16 cellular contexts compared by ENCODE assay signal in genomic region chr5:131156971-131157370, GRCh38. TPM values are rescaled to one million over a fixed set of nuclear protein-coding genes. Genes with fewer than 3 reads are reported as not detected.
DNase-seq lines count a peak whose midpoint lies in the region; ATAC-seq, FAIRE-seq and TF ChIP-seq lines count a peak whose summit lies in the region.
"Had no signal": no experiment of that assay in that cellular context is flagged by ENCODE, and none has a peak within 500 bp of the region (broad histone marks: within the 10 kb centered on the region; RNA-seq: fewer than 3 reads in every experiment).

No MANE protein-coding gene starts in this region.

- peaks cover 8% of the 10 kb centered on the region; the same call in 1 of the 2 replicates for H4K20me1 ChIP-seq in DND-41 (ENCODE audit: insufficient read depth, low read length)
- H4K20me1 ChIP-seq in GM12878 (ENCODE audit: control insufficient read depth, insufficient read depth), result no peaks in the 10 kb centered on the region

- H3K36me3 ChIP-seq in DND-41 (ENCODE audit: insufficient read depth, low read length), result peaks cover 49% of the 10 kb centered on the region
- H3K36me3 ChIP-seq in GM12878 (ENCODE audit: control insufficient read depth in 2 of 2, insufficient read depth in 2 of 2, low read length in 1 of 2), result peaks cover 2 to 12% of the 10 kb centered on the region in 2 experiments; a peak in 3 of 4 replicates

- intact Hi-C loops in GM12878 (cut with micrococcal nuclease; ENCODE audit: unreplicated experiment), result no loop called here

- 0 out of 3 replicates have a peak, but pooled peaks have one; percentile 22 for ATAC-seq in DND-41 (ENCODE audit: insufficient read depth, low read depth)
- no peak for ATAC-seq in T-cell (replicated peaks in 1 of 4)
- ATAC-seq in GM12878, result no peak
- ATAC-seq in GM18498 (IDR thresholded peaks at IDR 0.05; ENCODE audit: unreplicated experiment), result no peak

- H3K36me3 Mint-ChIP-seq in T-cell, result peaks cover 45% of the 10 kb centered on the region
- peaks cover 59% of the 10 kb centered on the region for H3K36me3 Mint-ChIP-seq in nephron progenitor cell (ENCODE audit: low read depth)

- no peak overlapping the region for H3K4me3 Mint-ChIP-seq in T-cell
- H3K4me3 Mint-ChIP-seq in nephron progenitor cell, result no peak overlapping the region
- H3K4me3 Mint-ChIP-seq: B cell; CD4-positive, alpha-beta memory T cell; IgD-negative memory B cell had no signal

- DNase-seq in DND-41 (no peak), T-cell (no peak), GM12878 (ENCODE audit: low read depth, low spot score) (no peak), nephron progenitor cell (no peak), substantia nigra (lab: John Stamatoyannopoulos, UW) (no peak), NCI-H2107 (lab: John Stamatoyannopoulos, UW) (no peak)
- DNase-seq: C1 segment of cervical spinal cord; Caco-2; CD4-positive, alpha-beta memory T cell; GF-D8; H7 had no signal

- peaks cover 32% of the 10 kb centered on the region for H3K79me2 ChIP-seq in DND-41 (ENCODE audit: insufficient read depth, low read length)
- peaks cover 15% of the 10 kb centered on the region for H3K79me2 ChIP-seq in GM12878 (ENCODE audit: control insufficient read depth, insufficient read depth, low read length)

- CTCF ChIA-PET in T-cell (lab: Charles Lee) (no interaction called here), GM12878 (lab: Yijun Ruan, JAX) (no interaction called here)

- H3K9me3 ChIP-seq in DND-41 (ENCODE audit: insufficient read depth, low read length, severe bottlenecking), result no peaks in the 10 kb centered on the region
- no peaks in the 10 kb centered on the region for H3K9me3 ChIP-seq in GM12878 (replicated peaks; ENCODE audit: control insufficient read depth, insufficient read depth, low read length)
- H3K9me3 ChIP-seq: Caco-2 had no signal

- TF ChIP-seq POLR2A in GM12878 (IDR thresholded peaks at IDR 0.05; ENCODE audit: low read depth, low read length), result no peak

- H3K9ac ChIP-seq in DND-41 (ENCODE audit: low read depth, low read length) (no peak overlapping the region), GM12878 (ENCODE audit: control insufficient read depth, insufficient read depth, low read length) (no peak overlapping the region)

- FAIRE-seq in GM12878 (lab: Jason Lieb, UNC), result no peak
- FAIRE-seq: A204.1, GM18507 had no signal

- POLR2A ChIA-PET in T-cell (lab: Charles Lee), result no interaction called here
- POLR2A ChIA-PET in GM12878 (lab: Charles Lee), result interaction anchor here (0.6 kb wide), 1 partner anchor 76 kb away, joined by 5 read pairs; no protein-coding TSS in a partner anchor

- WGBS in GM12878 (ENCODE audit: insufficient coverage, insufficient replicate concordance, low lambda C conversion rate, missing lambda C conversion rate), result 99% methylated on average over 6 of the region's 6 CpGs

- H3K27ac Mint-ChIP-seq in T-cell (peak overlapping the region; percentile 10 to 80), nephron progenitor cell (peak overlapping the region; percentile 58)
- H3K27ac Mint-ChIP-seq: B cell had no signal

- BruUV-seq in GM12878 (replicated peaks; lab: Mats Ljungman, UMichigan), result no TSS peak

- H3K27me3 ChIP-seq in DND-41 (ENCODE audit: insufficient read depth, low read length, poor library complexity), result no peaks in the 10 kb centered on the region
- H3K27me3 ChIP-seq in GM12878 (replicated peaks in 1 of 2; ENCODE audit: control insufficient read depth in 2 of 2, insufficient read depth in 2 of 2, low read length in 1 of 2), result no peaks in the 10 kb centered on the region

- TF ChIP-seq RAD21 in GM12878 (IDR thresholded peaks at IDR 0.05; ENCODE audit: insufficient read depth, low read depth, low read length), result no peak

- H3K27ac ChIP-seq in DND-41 (ENCODE audit: low read length) (no peak overlapping the region), GM12878 (ENCODE audit: control insufficient read depth, insufficient read depth) (no peak overlapping the region), substantia nigra (ENCODE audit: low read depth, low read length, poor library complexity, severe bottlenecking) (no peak overlapping the region)

- H3K4me2 ChIP-seq in DND-41 (ENCODE audit: insufficient read depth, low read length) (no peak overlapping the region), GM12878 (ENCODE audit: control insufficient read depth, insufficient read depth) (no peak overlapping the region)

- RAD21 ChIA-PET in GM12878 (lab: Charles Lee; ENCODE audit: unreplicated experiment), result no interaction called here

- SMC1A ChIA-PET in GM12878 (lab: Charles Lee; ENCODE audit: uncharacterized antibody, unreplicated experiment), result no interaction called here

- H3K4me3 ChIP-seq in DND-41 (ENCODE audit: low read depth in 1 of 2, low read length in 2 of 2), result no peak overlapping the region
- no peak overlapping the region for H3K4me3 ChIP-seq in GM12878

- H3K9me3 Mint-ChIP-seq in T-cell, result no peaks in the 10 kb centered on the region
- H3K9me3 Mint-ChIP-seq in nephron progenitor cell, result no peaks in the 10 kb centered on the region
- H3K9me3 Mint-ChIP-seq: IgD-negative memory B cell had no signal

- no peaks in the 10 kb centered on the region for H3K27me3 Mint-ChIP-seq in T-cell
- H3K27me3 Mint-ChIP-seq in nephron progenitor cell (ENCODE audit: low read depth, poor library complexity), result no peaks in the 10 kb centered on the region
- H3K27me3 Mint-ChIP-seq: B cell; CD4-positive, alpha-beta memory T cell; IgD-negative memory B cell had no signal

- TF ChIP-seq CTCF in DND-41 (IDR thresholded peaks at IDR 0.05; ENCODE audit: borderline replicate concordance, extremely low read depth, low read length, poor library complexity, severe bottlenecking), result no peak
- no peak for TF ChIP-seq CTCF in GM12878 (IDR thresholded peaks at IDR 0.05 in 2 of 3, conservative IDR thresholded peaks at IDR 0.05 in 1 of 3; ENCODE audit: control insufficient read depth in 2 of 3, extremely low read depth in 1 of 3, insufficient read depth in 1 of 3, low read depth in 3 of 3, low read length in 3 of 3)
- TF ChIP-seq CTCF in nephron progenitor cell (IDR thresholded peaks at IDR 0.05), result no peak

- H2AFZ ChIP-seq in DND-41 (ENCODE audit: low read depth, low read length) (no peak overlapping the region), GM12878 (ENCODE audit: control insufficient read depth, low read depth, low read length) (no peak overlapping the region)

- in situ Hi-C loops in GM12878 (cut with MboI), result no loop called here

- no peak for TF ChIP-seq EP300 in GM12878 (IDR thresholded peaks at IDR 0.05; ENCODE audit: borderline replicate concordance in 1 of 2, control insufficient read depth in 1 of 2, low read depth in 2 of 2, low read length in 2 of 2)

- H3K4me1 Mint-ChIP-seq in T-cell (peaks cover 15 to 47% (median 41%) of the 10 kb centered on the region in 3 donors), nephron progenitor cell (peaks cover 4% of the 10 kb centered on the region)

- H3K4me1 ChIP-seq in DND-41 (ENCODE audit: insufficient read depth, low read length), result peaks cover 20% of the 10 kb centered on the region
- H3K4me1 ChIP-seq in GM12878 (ENCODE audit: control insufficient read depth, insufficient read depth, low read length), result no peaks in the 10 kb centered on the region
- H3K4me1 ChIP-seq: Caco-2 had no signal

TF ChIP-seq in GM12878, 131 proteins besides CTCF, POLR2A, EP300 and RAD21:
- TF ChIP-seq RAD51 (IDR thresholded peaks at IDR 0.05) (no peak), POLR2AphosphoS5 (IDR thresholded peaks at IDR 0.05; ENCODE audit: low read length) (0 out of 2 replicates have a peak, but pooled peaks have one; percentile 29)

RNA-seq across cellular contexts. Expression of gene HINT1, which starts 8.1 kb away (rescaled TPM):
- total RNA-seq in T-cell (100 to 1,000 TPM; 204 to 240 (median 238) TPM), GM12878 (2014; rRNA removed) (352 and 366 TPM in 2 replicates), GM12878 (2014; rRNA removed; fragmentation: Illumina TruSeq; extraction: Trizol) (347 and 351 TPM in 2 replicates), GM12878 (2021) (248 and 253 TPM in 2 replicates)
- 90.7 and 94.5 TPM in 2 replicates for total RNA-seq in GM12878 (2013; cell fraction: nucleolus; rRNA removed)
- polyA plus RNA-seq in GM12878 (2011; ENCODE audit: low read depth), result 524 TPM
- polyA plus RNA-seq in GM12878 (2011; rRNA removed) (997 and 1,373 TPM in 2 replicates), GM12878 (2014; fragmentation: Illumina TruSeq; extraction: Trizol) (260 TPM in 2 replicates), GM12878 (2014; fragmentation: Nextera tagmentation; extraction: Ambion mirVana) (100 to 1,000 TPM; 844 to 901 TPM), GM12878 (2014; rRNA removed) (438 and 478 TPM in 2 replicates), GM12878 (2016; fragmentation: Nextera tagmentation; extraction: Ambion mirVana) (100 to 1,000 TPM; 687 to 705 TPM)
- 438 and 451 TPM in 2 replicates for polyA plus RNA-seq in GM12878 (2011; cell fraction: cytosol; rRNA removed)
- polyA plus RNA-seq in GM12878 (2011; cell fraction: nucleus; rRNA removed), result 337 and 368 TPM in 2 replicates
- 400 and 478 TPM in 2 replicates for polyA plus RNA-seq in GM12878 (2012)
- polyA minus RNA-seq in GM12878 (2011; rRNA and poly(A)+ RNA removed), result 124 and 166 TPM in 2 replicates
- polyA minus RNA-seq in GM12878 (2011; cell fraction: cytosol; rRNA and poly(A)+ RNA removed), result 75.7 and 78.3 TPM in 2 replicates
- 54.9 and 72.1 TPM in 2 replicates for polyA minus RNA-seq in GM12878 (2011; cell fraction: nucleus; rRNA and poly(A)+ RNA removed)

RNA-seq across cellular contexts. Expression of gene LYRM7, which starts 13.8 kb away (rescaled TPM):
- total RNA-seq in T-cell (10 to 100 TPM in 3 of 5 donors, 1 to 10 TPM in 2; 7.5 to 17.0 (median 12.9) TPM), GM12878 (2014; rRNA removed) (15.1 and 19.6 TPM in 2 replicates), GM12878 (2014; rRNA removed; fragmentation: Illumina TruSeq; extraction: Trizol) (17.6 and 21.7 TPM in 2 replicates), GM12878 (2021) (13.7 and 13.9 TPM in 2 replicates)
- 15.3 and 23.4 TPM in 2 replicates for total RNA-seq in GM12878 (2013; cell fraction: nucleolus; rRNA removed)
- polyA plus RNA-seq in GM12878 (2011; ENCODE audit: low read depth), result 2.7 TPM
- polyA plus RNA-seq in GM12878 (2011; rRNA removed) (9.2 and 21.4 TPM in 2 replicates), GM12878 (2014; fragmentation: Illumina TruSeq; extraction: Trizol) (17.9 and 21.8 TPM in 2 replicates), GM12878 (2014; fragmentation: Nextera tagmentation; extraction: Ambion mirVana) (10 to 100 TPM; 25.8 to 45.7 TPM), GM12878 (2014; rRNA removed) (8.6 and 18.7 TPM in 2 replicates), GM12878 (2016; fragmentation: Nextera tagmentation; extraction: Ambion mirVana) (10 to 100 TPM; 61.0 to 68.8 TPM)
- 3.6 and 3.7 TPM in 2 replicates for polyA plus RNA-seq in GM12878 (2011; cell fraction: cytosol; rRNA removed)
- 1.4 and 1.5 TPM in 2 replicates for polyA plus RNA-seq in GM12878 (2011; cell fraction: nucleus; rRNA removed)
- 7.1 and 8.1 TPM in 2 replicates for polyA plus RNA-seq in GM12878 (2012)
- 2.2 and 2.3 TPM in 2 replicates for polyA minus RNA-seq in GM12878 (2011; rRNA and poly(A)+ RNA removed)
- polyA minus RNA-seq in GM12878 (2011; cell fraction: cytosol; rRNA and poly(A)+ RNA removed), result 1.7 and 2.4 TPM in 2 replicates
- 0.85 and 1.2 TPM in 2 replicates for polyA minus RNA-seq in GM12878 (2011; cell fraction: nucleus; rRNA and poly(A)+ RNA removed)
